ENCODE assay signal across 35 cellular contexts in genomic region chr6:92271101-92271500, GRCh38.
"Had no signal": no experiment of that assay in that cellular context is flagged by ENCODE, and none has a peak within 500 bp of the region (broad histone marks: within the 10 kb centered on the region; RNA-seq: fewer than 3 reads in every experiment).

No MANE protein-coding gene starts in this region.

- ATAC-seq: activated CD4-positive, CD25-positive, alpha-beta regulatory T cell treated with anti-CD3 and anti-CD28 coated beads, Interleukin-2, amount 50 U/mL, for 24 hours; activated CD8-positive, alpha-beta T cell treated with anti-CD3 and anti-CD28 coated beads for 36 hours; activated naive CD8-positive, alpha-beta T cell treated with anti-CD3 and anti-CD28 coated beads, Interleukin-2, amount 50 U/mL, for 24 hours; activated T-cell treated with anti-CD3 and anti-CD28 coated beads, Interleukin-2, amount 50 U/mL, for 4 hours; esophagus mucosa; foreskin keratinocyte; gastrocnemius medialis; heart left ventricle; T-cell; T-helper 17 cell had no signal

- H3K4me1 ChIP-seq: adrenal gland, ascending aorta, foreskin keratinocyte, gastrocnemius medialis, heart left ventricle had no signal

- H3K4me3 ChIP-seq: adrenal gland, ascending aorta, coronary artery, gastrocnemius medialis, heart left ventricle had no signal

- H3K27me3 Mint-ChIP-seq: activated B cell treated with CpG ODN at 0.5 μM for 24 hours; activated CD8-positive, alpha-beta T cell treated with anti-CD3 and anti-CD28 coated beads for 36 hours; activated naive CD4-positive, alpha-beta T cell treated with anti-CD3 and anti-CD28 coated beads, Interleukin-2, amount 50 U/mL, for 24 hours; activated naive CD8-positive, alpha-beta T cell treated with anti-CD3 and anti-CD28 coated beads for 36 hours; activated naive CD8-positive, alpha-beta T cell treated with anti-CD3 and anti-CD28 coated beads, Interleukin-2, amount 50 U/mL, for 24 hours; central memory CD8-positive, alpha-beta T cell; dendritic cell treated with granulocyte-macrophage colony-stimulating factor and Interleukin-4, amounts not matched to agents 40 ng/mL and 50 ng/mL, for 4 days; T-cell; T-helper 17 cell had no signal

- H3K4me3 Mint-ChIP-seq: activated B cell treated with CpG ODN at 0.5 μM for 24 hours; activated CD8-positive, alpha-beta T cell treated with anti-CD3 and anti-CD28 coated beads for 36 hours; activated naive CD4-positive, alpha-beta T cell treated with anti-CD3 and anti-CD28 coated beads for 36 hours; activated naive CD4-positive, alpha-beta T cell treated with anti-CD3 and anti-CD28 coated beads, Interleukin-2, amount 50 U/mL, for 24 hours; activated naive CD8-positive, alpha-beta T cell treated with anti-CD3 and anti-CD28 coated beads for 36 hours; activated naive CD8-positive, alpha-beta T cell treated with anti-CD3 and anti-CD28 coated beads, Interleukin-2, amount 50 U/mL, for 24 hours; activated T-cell treated with anti-CD3 and anti-CD28 coated beads, Interleukin-2, amount 50 U/mL, for 4 hours; activated T-helper 1 cell treated with anti-CD3 and anti-CD28 coated beads, Interleukin-12 subunit alpha, Interleukin-12 subunit beta, Interleukin-2, Interleukin-4 antibody, amounts not matched to agents 30 ng/mL and 10 ng/mL and 1 ng/mL, durations not matched to agents 14 hours and 24 hours and 36 hours; central memory CD8-positive, alpha-beta T cell; dendritic cell treated with granulocyte-macrophage colony-stimulating factor and Interleukin-4, amounts not matched to agents 40 ng/mL and 50 ng/mL, for 4 days; T-cell; T-helper 17 cell; T-helper 2 cell treated with Interferon-gamma antibody and Interleukin-4, amounts not matched to agents 5 μg/mL and 100 μg/mL, for 36 hours had no signal

- H3K36me3 Mint-ChIP-seq: activated naive CD4-positive, alpha-beta T cell treated with anti-CD3 and anti-CD28 coated beads, Interleukin-2, amount 50 U/mL, for 24 hours; activated naive CD8-positive, alpha-beta T cell treated with anti-CD3 and anti-CD28 coated beads for 36 hours; T-cell had no signal

- H3K4me1 Mint-ChIP-seq: activated B cell treated with CpG ODN at 0.5 μM for 24 hours; activated naive CD4-positive, alpha-beta T cell treated with anti-CD3 and anti-CD28 coated beads, Interleukin-2, amount 50 U/mL, for 24 hours; activated naive CD8-positive, alpha-beta T cell treated with anti-CD3 and anti-CD28 coated beads for 36 hours; activated naive CD8-positive, alpha-beta T cell treated with anti-CD3 and anti-CD28 coated beads, Interleukin-2, amount 50 U/mL, for 24 hours; central memory CD8-positive, alpha-beta T cell; T-cell; T-helper 17 cell had no signal

- H3K27ac Mint-ChIP-seq: activated B cell treated with CpG ODN at 0.5 μM for 24 hours; activated CD8-positive, alpha-beta T cell treated with anti-CD3 and anti-CD28 coated beads for 36 hours; activated naive CD4-positive, alpha-beta T cell treated with anti-CD3 and anti-CD28 coated beads for 36 hours; activated naive CD4-positive, alpha-beta T cell treated with anti-CD3 and anti-CD28 coated beads, Interleukin-2, amount 50 U/mL, for 24 hours; activated naive CD8-positive, alpha-beta T cell treated with anti-CD3 and anti-CD28 coated beads for 36 hours; activated naive CD8-positive, alpha-beta T cell treated with anti-CD3 and anti-CD28 coated beads, Interleukin-2, amount 50 U/mL, for 24 hours; activated T-helper 1 cell treated with anti-CD3 and anti-CD28 coated beads, Interleukin-12 subunit alpha, Interleukin-12 subunit beta, Interleukin-2, Interleukin-4 antibody, amounts not matched to agents 30 ng/mL and 10 ng/mL and 1 ng/mL, durations not matched to agents 14 hours and 24 hours and 36 hours; activated T-helper 2 cell treated with anti-CD3 and anti-CD28 coated beads, Interferon-gamma antibody, Interleukin-2, Interleukin-4, amounts not matched to agents 10 μg/mL and 5 μg/mL and 100 μg/mL, durations not matched to agents 14 hours and 24 hours and 36 hours; dendritic cell treated with granulocyte-macrophage colony-stimulating factor and Interleukin-4, amounts not matched to agents 40 ng/mL and 50 ng/mL, for 4 days; T-cell; T-helper 17 cell; T-helper 2 cell treated with Interferon-gamma antibody and Interleukin-4, amounts not matched to agents 5 μg/mL and 100 μg/mL, for 36 hours had no signal

- H3K27me3 ChIP-seq: adrenal gland, ascending aorta, brain microvascular endothelial cell, foreskin keratinocyte, gastrocnemius medialis, heart left ventricle had no signal

- H3K9me3 ChIP-seq: adrenal gland, ascending aorta, gastrocnemius medialis, heart left ventricle had no signal

- FAIRE-seq: bronchial epithelial cell, endometrium had no signal

- H3K9me3 Mint-ChIP-seq: activated naive CD8-positive, alpha-beta T cell treated with anti-CD3 and anti-CD28 coated beads, Interleukin-2, amount 50 U/mL, for 24 hours; dendritic cell treated with granulocyte-macrophage colony-stimulating factor and Interleukin-4, amounts not matched to agents 40 ng/mL and 50 ng/mL, for 4 days had no signal

- DNase-seq: activated B cell treated with CpG ODN at 0.5 μM for 24 hours; activated CD4-positive, alpha-beta T cell treated with anti-CD3 and anti-CD28 coated beads for 48 hours; activated CD4-positive, alpha-beta T cell treated with anti-CD3 and anti-CD28 coated beads, Interleukin-2, amount 50 U/mL, for 1 hour; activated CD4-positive, alpha-beta T cell treated with anti-CD3 and anti-CD28 coated beads, Interleukin-2, amount 50 U/mL, for 48 hours; activated CD8-positive, alpha-beta memory T cell treated with anti-CD3 and anti-CD28 coated beads for 24 hours; activated CD8-positive, alpha-beta T cell treated with anti-CD3 and anti-CD28 coated beads for 36 hours; activated effector memory CD4-positive, alpha-beta T cell treated with anti-CD3 and anti-CD28 coated beads, Interleukin-2, amount 50 U/mL, for 16 hours; activated naive CD4-positive, alpha-beta T cell treated with anti-CD3 and anti-CD28 coated beads for 36 hours; activated naive CD8-positive, alpha-beta T cell treated with anti-CD3 and anti-CD28 coated beads for 36 hours; activated naive CD8-positive, alpha-beta T cell treated with anti-CD3 and anti-CD28 coated beads, Interleukin-2, amount 50 U/mL, for 24 hours; activated T-cell treated with anti-CD3 and anti-CD28 coated beads, Interleukin-2, amount 50 U/mL, for 4 hours; adrenal gland; brain microvascular endothelial cell; effector CD8-positive, alpha-beta T cell; foreskin keratinocyte; gastrocnemius medialis; glutamatergic neuron; heart left ventricle; SW 1271; T-cell; T-helper 17 cell; T1000; WERI-Rb-1 had no signal

- H3K36me3 ChIP-seq: adrenal gland, ascending aorta, brain microvascular endothelial cell, gastrocnemius medialis, heart left ventricle, WERI-Rb-1 had no signal

- H3K27ac ChIP-seq: adrenal gland, ascending aorta, brain microvascular endothelial cell, coronary artery, foreskin keratinocyte, gastrocnemius medialis, heart left ventricle, WERI-Rb-1 had no signal
